ENCODE assay signal across 2 cellular contexts in the genomic region with DNA sequence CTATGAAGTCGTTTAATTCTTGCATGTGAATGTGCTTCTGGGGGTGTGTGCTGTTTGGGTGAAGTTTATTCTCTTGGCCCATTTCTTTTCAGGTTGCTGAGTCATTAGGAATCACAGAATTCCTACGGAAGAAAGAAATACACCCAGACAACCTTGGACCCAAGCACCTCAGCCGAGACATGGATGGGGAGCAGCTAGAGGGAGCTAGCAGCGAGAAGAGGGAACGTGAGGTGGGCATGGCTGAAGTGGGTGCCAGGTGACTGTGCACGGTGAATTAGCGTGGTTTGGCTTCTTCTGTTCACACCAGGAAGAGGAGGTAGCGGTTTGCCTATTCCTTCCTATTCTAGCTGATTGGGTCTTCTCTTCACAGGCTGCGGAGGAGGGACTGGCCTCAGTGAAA.
TF ChIP-seq lines count a peak whose summit lies in the region.

No MANE protein-coding gene starts in this region.

TF ChIP-seq in GM23338, 12 proteins besides CTCF, POLR2A, EP300 and RAD21 (continued from another document):
- TF ChIP-seq, protein P1, sequence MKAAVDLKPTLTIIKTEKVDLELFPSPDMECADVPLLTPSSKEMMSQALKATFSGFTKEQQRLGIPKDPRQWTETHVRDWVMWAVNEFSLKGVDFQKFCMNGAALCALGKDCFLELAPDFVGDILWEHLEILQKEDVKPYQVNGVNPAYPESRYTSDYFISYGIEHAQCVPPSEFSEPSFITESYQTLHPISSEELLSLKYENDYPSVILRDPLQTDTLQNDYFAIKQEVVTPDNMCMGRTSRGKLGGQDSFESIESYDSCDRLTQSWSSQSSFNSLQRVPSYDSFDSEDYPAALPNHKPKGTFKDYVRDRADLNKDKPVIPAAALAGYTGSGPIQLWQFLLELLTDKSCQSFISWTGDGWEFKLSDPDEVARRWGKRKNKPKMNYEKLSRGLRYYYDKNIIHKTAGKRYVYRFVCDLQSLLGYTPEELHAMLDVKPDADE (IDR thresholded peaks at IDR 0.05): no peak
TF ChIP-seq in GM23338: peak in this region for 0.

TF ChIP-seq in WTC11, 78 proteins besides CTCF, POLR2A, EP300 and RAD21 (continued from another document):
- TF ChIP-seq, protein P2, sequence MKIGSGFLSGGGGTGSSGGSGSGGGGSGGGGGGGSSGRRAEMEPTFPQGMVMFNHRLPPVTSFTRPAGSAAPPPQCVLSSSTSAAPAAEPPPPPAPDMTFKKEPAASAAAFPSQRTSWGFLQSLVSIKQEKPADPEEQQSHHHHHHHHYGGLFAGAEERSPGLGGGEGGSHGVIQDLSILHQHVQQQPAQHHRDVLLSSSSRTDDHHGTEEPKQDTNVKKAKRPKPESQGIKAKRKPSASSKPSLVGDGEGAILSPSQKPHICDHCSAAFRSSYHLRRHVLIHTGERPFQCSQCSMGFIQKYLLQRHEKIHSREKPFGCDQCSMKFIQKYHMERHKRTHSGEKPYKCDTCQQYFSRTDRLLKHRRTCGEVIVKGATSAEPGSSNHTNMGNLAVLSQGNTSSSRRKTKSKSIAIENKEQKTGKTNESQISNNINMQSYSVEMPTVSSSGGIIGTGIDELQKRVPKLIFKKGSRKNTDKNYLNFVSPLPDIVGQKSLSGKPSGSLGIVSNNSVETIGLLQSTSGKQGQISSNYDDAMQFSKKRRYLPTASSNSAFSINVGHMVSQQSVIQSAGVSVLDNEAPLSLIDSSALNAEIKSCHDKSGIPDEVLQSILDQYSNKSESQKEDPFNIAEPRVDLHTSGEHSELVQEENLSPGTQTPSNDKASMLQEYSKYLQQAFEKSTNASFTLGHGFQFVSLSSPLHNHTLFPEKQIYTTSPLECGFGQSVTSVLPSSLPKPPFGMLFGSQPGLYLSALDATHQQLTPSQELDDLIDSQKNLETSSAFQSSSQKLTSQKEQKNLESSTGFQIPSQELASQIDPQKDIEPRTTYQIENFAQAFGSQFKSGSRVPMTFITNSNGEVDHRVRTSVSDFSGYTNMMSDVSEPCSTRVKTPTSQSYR (CRISPR knock-in tag; IDR thresholded peaks at IDR 0.05): no peak
- TF ChIP-seq, protein P3, sequence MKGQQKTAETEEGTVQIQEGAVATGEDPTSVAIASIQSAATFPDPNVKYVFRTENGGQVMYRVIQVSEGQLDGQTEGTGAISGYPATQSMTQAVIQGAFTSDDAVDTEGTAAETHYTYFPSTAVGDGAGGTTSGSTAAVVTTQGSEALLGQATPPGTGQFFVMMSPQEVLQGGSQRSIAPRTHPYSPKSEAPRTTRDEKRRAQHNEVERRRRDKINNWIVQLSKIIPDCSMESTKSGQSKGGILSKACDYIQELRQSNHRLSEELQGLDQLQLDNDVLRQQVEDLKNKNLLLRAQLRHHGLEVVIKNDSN (CRISPR knock-in tag; IDR thresholded peaks at IDR 0.05): no peak
TF ChIP-seq in WTC11: peak in this region for 0.
